Comparison of ENCODE assay signal across 16 cellular contexts in genomic region chr15:34147371-34148140, GRCh38. TPM values are rescaled to one million over a fixed set of nuclear protein-coding genes. Genes with fewer than 3 reads are reported as not detected.
DNase-seq lines count a peak whose midpoint lies in the region; ATAC-seq and TF ChIP-seq lines count a peak whose summit lies in the region.
"Had no signal": no experiment of that assay in that cellular context is flagged by ENCODE, and none has a peak within 500 bp of the region (broad histone marks: within the 10 kb centered on the region; RNA-seq: fewer than 3 reads in every experiment).

No MANE protein-coding gene starts in this region.

- TF ChIP-seq CTCF in foreskin keratinocyte (conservative IDR thresholded peaks at IDR 0.05) = no peak

- in situ Hi-C loops in ACHN (cut with HindIII; ENCODE audit: low pct_ligation_motif_present, low pct_unique_long_range_greater_than_20kb, low sequenced_read_pairs) = no loop called here

- ATAC-seq in foreskin keratinocyte = peak; percentile 59
- ATAC-seq: Right ventricle myocardium inferior had no signal

- no peaks in the 10 kb centered on the region for H3K4me1 ChIP-seq in foreskin keratinocyte
- H3K4me1 ChIP-seq: tibial artery had no signal

- peak overlapping the region; percentile 47 for H3K27ac ChIP-seq in foreskin keratinocyte
- H3K27ac ChIP-seq: tibial artery had no signal

- no peaks in the 10 kb centered on the region for H3K27me3 ChIP-seq in foreskin keratinocyte
- H3K27me3 ChIP-seq: tibial artery had no signal

- DNase-seq in A172 (ENCODE audit: low spot score) (peak; percentile 8), HT-29 (ENCODE audit: low spot score) (peak; percentile 3), astrocyte of the hippocampus (ENCODE audit: low read depth, low spot score) (peak; percentile 64), foreskin keratinocyte (peak; percentile 25 to 27), ureter (ENCODE audit: low spot score) (no peak), ACHN (no peak), NCI-H1417 treated with DMSO at 0.1 percent for 48 hours (lab: John Stamatoyannopoulos, UW) (no peak)
- DNase-seq in activated CD8-positive, alpha-beta memory T cell treated with anti-CD3 and anti-CD28 coated beads, Interleukin-2, amount 50 U/mL, for 48 hours = no peak
- DNase-seq: activated CD4-positive, alpha-beta memory T cell treated with anti-CD3 and anti-CD28 coated beads for 36 hours; activated T-cell treated with anti-CD3 and anti-CD28 coated beads, Interleukin-2, amount 50 U/mL, for 24 hours; H9; MV-4-11; NCI-H446 treated with DMSO at 0.1 percent for 48 hours; stimulated activated naive CD4-positive, alpha-beta T cell; tibial artery had no signal

RNA-seq across cellular contexts. Expression of gene PGBD4, which starts 45.7 kb away (rescaled TPM):
- 1.3 and 1.6 TPM in 2 replicates for total RNA-seq in A172 (2014; rRNA removed; shearing (Covaris generic))
- 1.5 and 1.7 TPM in 2 replicates for total RNA-seq in HT-29 (2014; rRNA removed; shearing (Covaris generic))
- 0.88 and 0.95 TPM in 2 replicates for total RNA-seq in foreskin keratinocyte
- polyA plus RNA-seq in foreskin keratinocyte = 0.28 and 0.37 TPM in 2 replicates
- total RNA-seq in ureter = 1.5 TPM

RNA-seq across cellular contexts. Expression of gene EMC7, which starts 45.9 kb away (rescaled TPM):
- total RNA-seq in A172 (2014; rRNA removed; shearing (Covaris generic)) = 32.3 and 40.0 TPM in 2 replicates
- total RNA-seq in HT-29 (2014; rRNA removed; shearing (Covaris generic)) = 28.1 and 32.0 TPM in 2 replicates
- total RNA-seq in foreskin keratinocyte (47.2 and 51.8 TPM in 2 replicates), ureter (51.6 TPM)
- polyA plus RNA-seq in foreskin keratinocyte = 76.3 and 80.0 TPM in 2 replicates

Comparison
In these comparisons a context has a peak if more than half of its experiments do, and no peak if none do; other contexts are left out.
1. DNase-seq: peak in A172 (single experiment), HT-29 (single experiment), astrocyte of the hippocampus (single experiment) and foreskin keratinocyte (2 of 2); none in activated CD8-positive, alpha-beta memory T cell treated with anti-CD3 and anti-CD28 coated beads, Interleukin-2, amount 50 U/mL, for 48 hours (single experiment), ureter (single experiment), ACHN (single experiment) and NCI-H1417 treated with DMSO at 0.1 percent for 48 hours (single experiment).